In the genomic region with DNA sequence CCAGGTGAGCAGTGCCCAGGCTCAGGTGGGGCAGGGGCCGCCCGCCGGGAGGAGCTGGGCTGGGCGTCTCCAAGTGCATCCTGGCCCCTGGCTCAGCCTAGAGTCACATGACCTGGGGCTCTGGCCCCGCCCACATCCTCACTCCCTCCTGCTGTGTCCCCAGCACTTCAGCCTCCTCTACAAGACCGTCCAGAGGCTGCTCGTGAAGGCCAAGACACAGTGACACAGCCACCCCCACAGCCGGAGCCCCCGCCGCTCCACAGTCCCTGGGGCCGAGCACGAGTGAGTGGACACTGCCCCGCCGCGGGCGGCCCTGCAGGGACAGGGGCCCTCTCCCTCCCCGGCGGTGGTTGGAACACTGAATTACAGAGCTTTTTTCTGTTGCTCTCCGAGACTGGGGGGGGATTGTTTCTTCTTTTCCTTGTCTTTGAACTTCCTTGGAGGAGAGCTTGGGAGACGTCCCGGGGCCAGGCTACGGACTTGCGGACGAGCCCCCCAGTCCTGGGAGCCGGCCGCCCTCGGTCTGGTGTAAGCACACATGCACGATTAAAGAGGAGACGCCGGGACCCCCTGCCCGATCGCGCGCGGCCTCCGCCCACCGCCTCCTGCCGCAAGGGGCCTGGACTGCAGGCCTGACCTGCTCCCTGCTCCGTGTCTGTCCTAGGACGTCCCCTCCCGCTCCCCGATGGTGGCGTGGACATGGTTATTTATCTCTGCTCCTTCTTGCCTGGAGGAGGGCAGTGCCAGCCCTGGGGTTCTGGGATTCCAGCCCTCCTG, we compare ENCODE assay signal across 25 cellular contexts. TPM values are rescaled to one million over a fixed set of nuclear protein-coding genes. Genes with fewer than 3 reads are reported as not detected.
DNase-seq lines count a peak whose midpoint lies in the region; ATAC-seq and TF ChIP-seq lines count a peak whose summit lies in the region.
"Had no signal": no experiment of that assay in that cellular context is flagged by ENCODE, and none has a peak within 500 bp of the region (broad histone marks: within the 10 kb centered on the region; RNA-seq: fewer than 3 reads in every experiment).

No MANE protein-coding gene starts in this region.

- H2AK9ac ChIP-seq in IMR-90 (replicated peaks; ENCODE audit: low read depth, low read length, poor library complexity) = no peak overlapping the region

- H3K9ac ChIP-seq in IMR-90 (ENCODE audit: low read depth, low read length) (no peak overlapping the region), mesendoderm (ENCODE audit: low read length) (no peak overlapping the region), colonic mucosa (ENCODE audit: low read depth in 2 of 2, low read length in 2 of 2) (no peak overlapping the region)

- H3K9me3 ChIP-seq in IMR-90 (ENCODE audit: control insufficient read depth, insufficient read depth, low read length) (no peaks in the 10 kb centered on the region), WERI-Rb-1 (ENCODE audit: severe bottlenecking) (no peaks in the 10 kb centered on the region), colonic mucosa (no peaks in the 10 kb centered on the region)
- H3K9me3 ChIP-seq: ascending aorta, esophagus squamous epithelium, sigmoid colon, SJCRH30 had no signal

- DNase-seq in ELF-1 (ENCODE audit: low read depth, low spot score) (peak; percentile 76), IMR-90 (no peak), WERI-Rb-1 (peak; percentile 45), mesendoderm (peak; percentile 47), colonic mucosa (no peak), cortex of kidney (lab: John Stamatoyannopoulos, UW) (no peak)
- DNase-seq: activated CD8-positive, alpha-beta T cell treated with anti-CD3 and anti-CD28 coated beads for 36 hours; activated naive CD8-positive, alpha-beta T cell treated with anti-CD3 and anti-CD28 coated beads for 36 hours; esophagus squamous epithelium; foreskin melanocyte; immature natural killer cell; NCI-H1694 treated with DMSO at 0.1 percent for 48 hours; NCI-H524; NK-92 treated with Interleukin-12 subunit alpha and Interleukin-12 subunit beta, amount 100 ng/mL, for 24 hours; sigmoid colon; SJCRH30; stimulated activated CD4-positive, alpha-beta T cell treated with anti-CD3 and anti-CD28 coated beads, Interleukin-4, amount 100 ng/mL, for 4 hours; substantia nigra had no signal

- TSS peak; percentile 74 for BruUV-seq in IMR-90 (replicated peaks; lab: Mats Ljungman, UMichigan)

- dilution Hi-C loops in IMR-90 (cut with HindIII; ENCODE audit: low sequenced_read_pairs, unreplicated experiment) = no loop called here

- no peak overlapping the region for H3K14ac ChIP-seq in IMR-90 (replicated peaks; ENCODE audit: low read depth, low read length)

- no peaks in the 10 kb centered on the region for H3K9me1 ChIP-seq in IMR-90 (ENCODE audit: insufficient read depth, low read length)

- H2BK20ac ChIP-seq in IMR-90 (ENCODE audit: low read depth, low read length) = no peak overlapping the region

- intact Hi-C loops in IMR-90 (cut with micrococcal nuclease) (no loop called here), colonic mucosa (cut with DNase I) (no loop called here)

- H3K4me3 ChIP-seq in IMR-90 (ENCODE audit: insufficient read depth, low read depth, low read length) = no peak overlapping the region
- H3K4me3 ChIP-seq in WERI-Rb-1 (ENCODE audit: low read depth, low read length) = no peak overlapping the region
- H3K4me3 ChIP-seq in mesendoderm (ENCODE audit: low read length) = no peak overlapping the region
- no peak overlapping the region for H3K4me3 ChIP-seq in colonic mucosa
- H3K4me3 ChIP-seq: ascending aorta, esophagus squamous epithelium, sigmoid colon, SJCRH30 had no signal

- TF ChIP-seq POLR2A in IMR-90 (IDR thresholded peaks at IDR 0.05; ENCODE audit: low read depth, low read length) = no peak

- no peak overlapping the region for H2BK5ac ChIP-seq in IMR-90 (ENCODE audit: low read depth, low read length, poor library complexity, severe bottlenecking)
- H2BK5ac ChIP-seq in mesendoderm (ENCODE audit: low read length) = no peak overlapping the region

- H3K18ac ChIP-seq in IMR-90 (ENCODE audit: low read depth, low read length) (no peak overlapping the region), mesendoderm (ENCODE audit: low read length) (no peak overlapping the region)

- H2AK5ac ChIP-seq in IMR-90 (ENCODE audit: low read depth, low read length) (no peak overlapping the region), mesendoderm (ENCODE audit: low read length) (no peak overlapping the region)

- H3K4me2 ChIP-seq in IMR-90 (ENCODE audit: low read depth, low read length) (no peak overlapping the region), mesendoderm (ENCODE audit: low read length) (no peak overlapping the region)

- POLR2A ChIA-PET in IMR-90 (lab: Charles Lee; ENCODE audit: unreplicated experiment) = no interaction called here

- H3K27ac ChIP-seq in IMR-90 (ENCODE audit: insufficient read depth, low read length) (no peak overlapping the region), WERI-Rb-1 (no peak overlapping the region), mesendoderm (ENCODE audit: low read depth, low read length) (no peak overlapping the region), colonic mucosa (no peak overlapping the region)
- H3K27ac ChIP-seq: ascending aorta, esophagus squamous epithelium, sigmoid colon, SJCRH30 had no signal

- TF ChIP-seq RAD21 in IMR-90 (IDR thresholded peaks at IDR 0.05; ENCODE audit: low read length) = no peak

- H3K36me3 ChIP-seq in IMR-90 (ENCODE audit: control insufficient read depth, insufficient read depth, low read length) (peaks cover 22% of the 10 kb centered on the region), WERI-Rb-1 (peaks cover 37% of the 10 kb centered on the region), mesendoderm (ENCODE audit: control insufficient read depth, insufficient read depth, low read length) (peaks cover 5% of the 10 kb centered on the region), colonic mucosa (peaks cover 6% of the 10 kb centered on the region)

- H3K23ac ChIP-seq in IMR-90 (ENCODE audit: low read depth, low read length) = no peak overlapping the region
- H3K23ac ChIP-seq in mesendoderm (ENCODE audit: low read length) = no peak overlapping the region

- H2BK120ac ChIP-seq in IMR-90 (ENCODE audit: low read depth, low read length) = no peak overlapping the region
- H2BK120ac ChIP-seq in mesendoderm (ENCODE audit: low read depth, low read length) = no peak overlapping the region

- H4K5ac ChIP-seq in IMR-90 (ENCODE audit: low read depth, low read length) (no peak overlapping the region), mesendoderm (ENCODE audit: low read length) (no peak overlapping the region)

- H4K8ac ChIP-seq in IMR-90 (ENCODE audit: low read depth in 2 of 2, low read length in 2 of 2) (no peak overlapping the region), mesendoderm (ENCODE audit: low read depth, low read length) (no peak overlapping the region)

- H2BK15ac ChIP-seq in IMR-90 (ENCODE audit: low read depth, low read length) (no peak overlapping the region), mesendoderm (replicated peaks; ENCODE audit: low read depth) (no peak overlapping the region)

- 96% methylated on average over 14 of the region's 43 CpGs; no CpG with 5 or more reads in 1 of the 2 experiments for WGBS in IMR-90 (ENCODE audit: extremely low coverage in 2 of 2, insufficient read length in 1 of 2), 2 experiments
- WGBS in mesendoderm (ENCODE audit: extremely low coverage, insufficient coverage, low lambda C conversion rate) = no CpG with 5 or more reads among the region's 43 CpGs

- no peaks in the 10 kb centered on the region for H3K79me2 ChIP-seq in mesendoderm (ENCODE audit: control insufficient read depth, insufficient read depth, low read length)

- H3K79me1 ChIP-seq in IMR-90 (ENCODE audit: low read depth in 1 of 2, low read length in 2 of 2) (no peaks in the 10 kb centered on the region), mesendoderm (ENCODE audit: low read length) (no peaks in the 10 kb centered on the region)

- H3K4ac ChIP-seq in IMR-90 (ENCODE audit: low read depth, low read length) (no peak overlapping the region), mesendoderm (ENCODE audit: low read depth, low read length) (no peak overlapping the region)

- H4K91ac ChIP-seq in IMR-90 (ENCODE audit: insufficient read depth, low read depth, low read length) = no peak overlapping the region

- H2AFZ ChIP-seq in IMR-90 (replicated peaks; ENCODE audit: low read length, poor library complexity) = no peak overlapping the region

- ATAC-seq in IMR-90 (ENCODE audit: low read depth) (no peak), HG03196 (IDR thresholded peaks at IDR 0.05; ENCODE audit: unreplicated experiment) (no peak)
- ATAC-seq: activated CD8-positive, alpha-beta T cell treated with anti-CD3 and anti-CD28 coated beads for 36 hours; Panc1; stimulated activated memory B cell treated with anti-CD40 and anti-IgM and Interleukin-4, amounts not matched to agents 10 μg/mL and 1 μg/mL and 100 μg/mL, for 72 hours had no signal

- CTCF ChIA-PET in IMR-90 (lab: Yijun Ruan, JAX) = no interaction called here

- peaks cover 13% of the 10 kb centered on the region for H4K20me1 ChIP-seq in IMR-90 (ENCODE audit: insufficient read depth, low read length)

- no peaks in the 10 kb centered on the region for H3K4me1 ChIP-seq in IMR-90 (ENCODE audit: control insufficient read depth, insufficient read depth, low read length)
- H3K4me1 ChIP-seq in mesendoderm (ENCODE audit: control insufficient read depth, low read depth, low read length) = no peaks in the 10 kb centered on the region
- H3K4me1 ChIP-seq in colonic mucosa = no peaks in the 10 kb centered on the region
- H3K4me1 ChIP-seq: ascending aorta, esophagus squamous epithelium, sigmoid colon, SJCRH30 had no signal

- no peaks in the 10 kb centered on the region for H3K27me3 ChIP-seq in IMR-90 (ENCODE audit: control insufficient read depth, insufficient read depth, low read length)
- no peaks in the 10 kb centered on the region for H3K27me3 ChIP-seq in WERI-Rb-1 (ENCODE audit: insufficient read depth, low read depth, severe bottlenecking)
- no peaks in the 10 kb centered on the region for H3K27me3 ChIP-seq in mesendoderm (ENCODE audit: insufficient read depth, low read length, poor library complexity)
- no peaks in the 10 kb centered on the region for H3K27me3 ChIP-seq in colonic mucosa
- H3K27me3 ChIP-seq: ascending aorta, esophagus squamous epithelium, sigmoid colon, SJCRH30 had no signal

- TF ChIP-seq CTCF in IMR-90 (conservative IDR thresholded peaks at IDR 0.05; ENCODE audit: low read depth, low read length) (no peak), WERI-Rb-1 (IDR thresholded peaks at IDR 0.05; ENCODE audit: low read depth, low read length) (no peak), colonic mucosa (IDR thresholded peaks at IDR 0.05) (no peak)

- in situ Hi-C loops in IMR-90 (cut with MboI; ENCODE audit: low sequenced_read_pairs) = no loop called here

- H3K56ac ChIP-seq in IMR-90 (ENCODE audit: extremely low read depth, insufficient read depth, low read length) (no peak overlapping the region), mesendoderm (ENCODE audit: low read length) (no peak overlapping the region)

RNA-seq across cellular contexts. Expression of gene CELF5, which starts 16.8 kb away (rescaled TPM):
- total RNA-seq in IMR-90 (2012; rRNA removed) (not detected in 2 replicates), colonic mucosa (under 1 TPM; 0.42 to 0.59 TPM)
- 0.02 TPM in 1 of 2 replicates, not detected in the other for polyA plus RNA-seq in IMR-90 (2012; rRNA removed)
- polyA plus RNA-seq in IMR-90 (2012; cell fraction: cytosol; rRNA removed) = 0.05 TPM in 1 of 2 replicates, not detected in the other
- polyA plus RNA-seq in IMR-90 (2012; cell fraction: nucleus; rRNA removed; ENCODE audit: low replicate concordance) = 0.24 and 0.29 TPM in 2 replicates
- 0.65 TPM for polyA plus RNA-seq in mesendoderm (2013, experiment 1 of 2)
- polyA plus RNA-seq in mesendoderm (2013, experiment 2 of 2) = 0.73 TPM
- total RNA-seq: ascending aorta, cardiac septum, esophagus squamous epithelium, posterior vena cava, SJCRH30 had no signal
- polyA plus RNA-seq: CD4-positive, CD25-positive, alpha-beta regulatory T cell; immature natural killer cell had no signal

RNA-seq across cellular contexts. Expression of gene NCLN, which starts 21.9 kb away (rescaled TPM):
- total RNA-seq in IMR-90 (2012; rRNA removed) (32.8 and 35.6 TPM in 2 replicates), colonic mucosa (100 to 1,000 TPM in 1 of 2 donors, 10 to 100 TPM in 1; 75.0 to 195 TPM)
- polyA plus RNA-seq in IMR-90 (2012; rRNA removed) = 90.8 and 95.4 TPM in 2 replicates
- polyA plus RNA-seq in IMR-90 (2012; cell fraction: cytosol; rRNA removed) = 81.8 and 106 TPM in 2 replicates
- polyA plus RNA-seq in IMR-90 (2012; cell fraction: nucleus; rRNA removed; ENCODE audit: low replicate concordance) = 68.5 and 190 TPM in 2 replicates
- polyA plus RNA-seq in mesendoderm (2013, experiment 1 of 2) = 76.3 TPM
- 74.9 TPM for polyA plus RNA-seq in mesendoderm (2013, experiment 2 of 2)

RNA-seq across cellular contexts. Expression of gene S1PR4, which starts 29.1 kb away (rescaled TPM):
- total RNA-seq in IMR-90 (2012; rRNA removed) (not detected in 2 replicates), colonic mucosa (1 to 10 TPM in 1 of 2 donors, under 1 TPM in 1; 0.96 to 1.1 TPM)
- polyA plus RNA-seq in IMR-90 (2012; rRNA removed) = not detected in 2 replicates
- not detected in 2 replicates for polyA plus RNA-seq in IMR-90 (2012; cell fraction: cytosol; rRNA removed)
- polyA plus RNA-seq in IMR-90 (2012; cell fraction: nucleus; rRNA removed; ENCODE audit: low replicate concordance) = 0.05 TPM in 1 of 2 replicates, not detected in the other
- polyA plus RNA-seq in mesendoderm (2013, experiment 1 of 2) = not detected
- polyA plus RNA-seq in mesendoderm (2013, experiment 2 of 2) = not detected
- total RNA-seq: SJCRH30 had no signal

Comparison
In these comparisons a context has a peak if more than half of its experiments do, and no peak if none do; other contexts are left out.
1. DNase-seq: peak in ELF-1 (single experiment), WERI-Rb-1 (single experiment) and mesendoderm (single experiment); none in IMR-90 (single experiment), colonic mucosa (single experiment) and cortex of kidney (single experiment).